In the genomic region with DNA sequence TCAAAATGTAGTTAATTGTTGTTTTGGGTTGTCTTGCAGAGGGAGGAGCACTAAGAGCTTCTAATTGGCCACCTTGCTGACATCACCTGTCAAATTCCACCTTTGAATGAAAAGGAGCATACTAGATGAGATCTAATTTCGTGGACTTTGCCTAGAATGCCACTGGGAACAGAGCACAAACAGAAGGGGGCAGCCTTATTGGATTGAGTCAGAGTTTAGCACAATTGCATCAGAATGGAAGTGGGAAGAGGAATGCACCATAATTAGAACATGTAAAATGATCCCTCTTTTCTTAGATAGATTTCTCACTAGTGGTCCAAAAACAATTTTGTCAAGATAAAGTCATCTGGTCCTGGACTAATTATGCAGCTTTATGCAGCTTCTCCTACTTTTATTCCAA, we compare ENCODE assay signal across 18 cellular contexts.
DNase-seq lines count a peak whose midpoint lies in the region; ATAC-seq and TF ChIP-seq lines count a peak whose summit lies in the region.
"Had no signal": no experiment of that assay in that cellular context is flagged by ENCODE, and none has a peak within 500 bp of the region (broad histone marks: within the 10 kb centered on the region; RNA-seq: fewer than 3 reads in every experiment).

No MANE protein-coding gene starts in this region.

- H3K27me3 ChIP-seq in HCT116 (ENCODE audit: insufficient read depth, low read length), result no peaks in the 10 kb centered on the region
- H3K27me3 ChIP-seq: neutrophil had no signal

- H2AFZ ChIP-seq in HCT116 (ENCODE audit: low read depth, low read length, poor library complexity, severe bottlenecking), result peak overlapping the region; percentile 70

- POLR2A ChIA-PET in HCT116 (lab: Charles Lee), result no interaction called here

- no peaks in the 10 kb centered on the region for H3K36me3 ChIP-seq in HCT116 (ENCODE audit: control insufficient read depth in 1 of 2, insufficient read depth in 2 of 2, low read length in 2 of 2)
- H3K36me3 ChIP-seq: neutrophil had no signal

- intact Hi-C loops in HCT116 (cut with micrococcal nuclease), result no loop called here

- H3K36me3 Mint-ChIP-seq in stimulated activated effector memory CD8-positive, alpha-beta T cell treated with anti-CD3 and anti-CD28 coated beads, Interleukin-12 subunit alpha, Interleukin-12 subunit beta, amount 100 ng/mL, for 72 hours, result no peaks in the 10 kb centered on the region

- H3K4me1 Mint-ChIP-seq in stimulated activated effector memory CD8-positive, alpha-beta T cell treated with anti-CD3 and anti-CD28 coated beads, Interleukin-12 subunit alpha, Interleukin-12 subunit beta, amount 100 ng/mL, for 72 hours, result no peaks in the 10 kb centered on the region

- RAD21 ChIA-PET in HCT116 (lab: Charles Lee; ENCODE audit: low non-redundant PET in 1 of 2, low total read pairs in 2 of 2, uncharacterized antibody in 2 of 2, unreplicated experiment in 2 of 2), result no interaction called here

- H3K4me1 ChIP-seq in HCT116 (ENCODE audit: control insufficient read depth in 1 of 2, insufficient read depth in 2 of 2, low read length in 2 of 2), result no peaks in the 10 kb centered on the region

- H3K9me2 ChIP-seq in HCT116 (ENCODE audit: insufficient read depth), result peaks cover 3% of the 10 kb centered on the region; the same call in 1 of the 2 replicates

- no peak for TF ChIP-seq RAD21 in HCT116 (IDR thresholded peaks at IDR 0.05; ENCODE audit: low read depth)

- TF ChIP-seq POLR2A in HCT116 (IDR thresholded peaks at IDR 0.05; ENCODE audit: borderline replicate concordance, extremely low read depth, insufficient read depth, insufficient read length), result no peak

- H4K20me1 ChIP-seq in HCT116 (ENCODE audit: insufficient read depth), result no peaks in the 10 kb centered on the region

- H3K27ac Mint-ChIP-seq in stimulated activated effector memory CD8-positive, alpha-beta T cell treated with anti-CD3 and anti-CD28 coated beads, Interleukin-12 subunit alpha, Interleukin-12 subunit beta, amount 100 ng/mL, for 72 hours, result no peak overlapping the region
- H3K27ac Mint-ChIP-seq: activated T-helper 2 cell treated with anti-CD3 and anti-CD28 coated beads, Interferon-gamma antibody, Interleukin-2, Interleukin-4, amounts not matched to agents 10 μg/mL and 5 μg/mL and 100 μg/mL, durations not matched to agents 14 hours and 24 hours and 36 hours had no signal

- H3K79me2 ChIP-seq in HCT116 (ENCODE audit: insufficient read depth, low read length), result no peaks in the 10 kb centered on the region

- no TSS peak for BruUV-seq in HCT116 (replicated peaks; lab: Mats Ljungman, UMichigan)

- H3K9me3 ChIP-seq in HCT116 (ENCODE audit: control insufficient read depth in 1 of 2, insufficient read depth in 1 of 2, low read depth in 1 of 2, low read length in 2 of 2), result no peaks in the 10 kb centered on the region
- H3K9me3 ChIP-seq: neutrophil had no signal

- no peak for ATAC-seq in HCT116
- ATAC-seq in stimulated activated effector memory CD8-positive, alpha-beta T cell treated with anti-CD3 and anti-CD28 coated beads, Interleukin-12 subunit alpha, Interleukin-12 subunit beta, amount 100 ng/mL, for 72 hours, result no peak
- ATAC-seq: right cardiac atrium had no signal

- H3K27ac ChIP-seq in HCT116 (ENCODE audit: low read depth, low read length), result no peak overlapping the region
- H3K27ac ChIP-seq: neutrophil had no signal

- H3K9me3 Mint-ChIP-seq in stimulated activated effector memory CD8-positive, alpha-beta T cell treated with anti-CD3 and anti-CD28 coated beads, Interleukin-12 subunit alpha, Interleukin-12 subunit beta, amount 100 ng/mL, for 72 hours, result peaks cover 9% of the 10 kb centered on the region

- H3K4me3 ChIP-seq in AG10803 (ENCODE audit: low read length) (no peak overlapping the region), HCT116 (replicated peaks in 1 of 2; ENCODE audit: low read depth in 1 of 2, low read length in 2 of 2) (no peak overlapping the region), foreskin fibroblast (ENCODE audit: low read depth in 1 of 2, low read length in 2 of 2) (no peak overlapping the region)

- 0 out of 2 replicates have a peak, but pooled peaks have one; percentile 5 for TF ChIP-seq CTCF in AG10803 (conservative IDR thresholded peaks at IDR 0.05; ENCODE audit: low read length)
- no peak for TF ChIP-seq CTCF in HCT116 (IDR thresholded peaks at IDR 0.05 in 2 of 3, conservative IDR thresholded peaks at IDR 0.05 in 1 of 3; ENCODE audit: borderline replicate concordance in 1 of 3, insufficient read depth in 1 of 3, low read depth in 2 of 3, low read length in 2 of 3)
- peak; percentile 4 for TF ChIP-seq CTCF in foreskin fibroblast (IDR thresholded peaks at IDR 0.05; ENCODE audit: low read depth, low read length)

- CTCF ChIA-PET in HCT116 (lab: Charles Lee), result no interaction called here

- H3K4me3 Mint-ChIP-seq in stimulated activated effector memory CD8-positive, alpha-beta T cell treated with anti-CD3 and anti-CD28 coated beads, Interleukin-12 subunit alpha, Interleukin-12 subunit beta, amount 100 ng/mL, for 72 hours, result no peak overlapping the region

- H3K4me2 ChIP-seq in HCT116 (ENCODE audit: low read length), result no peak overlapping the region

- peak; percentile 10 for DNase-seq in AG10803 (ENCODE audit: low read depth)
- DNase-seq in HCT116 (ENCODE audit: low read depth, low spot score), result peak; percentile 12
- peak; percentile 25 for DNase-seq in amniotic epithelial cell (ENCODE audit: low read depth)
- peak; percentile 20 to 50 for DNase-seq in foreskin fibroblast
- DNase-seq in stimulated activated effector memory CD8-positive, alpha-beta T cell treated with anti-CD3 and anti-CD28 coated beads, Interleukin-12 subunit alpha, Interleukin-12 subunit beta, amount 100 ng/mL, for 72 hours (ENCODE audit: low spot score in 2 of 2), result no peak
- DNase-seq in NK-92 treated with Interleukin-12 subunit alpha and Interleukin-12 subunit beta, amount 100 ng/mL, for 24 hours (lab: John Stamatoyannopoulos, UW), result no peak
- DNase-seq in DMS53 (lab: John Stamatoyannopoulos, UW), result no peak
- DNase-seq in NCI-H1436 (lab: John Stamatoyannopoulos, UW), result no peak
- DNase-seq: amniotic stem cell; GDM1; Karpas-422; kidney glomerular epithelial cell; NCI-H1694 treated with DMSO at 0.1 percent for 48 hours; right cardiac atrium; stimulated activated CD4-positive, alpha-beta T cell treated with anti-CD3 and anti-CD28 coated beads, Interleukin-2, amount 100 ng/mL, for 24 hours; T-helper 1 cell had no signal

- no peak overlapping the region for H3K9ac ChIP-seq in HCT116 (ENCODE audit: low read length)

TF ChIP-seq in HCT116, 20 proteins besides CTCF, POLR2A, EP300 and RAD21:
- TF ChIP-seq CBX3 (IDR thresholded peaks at IDR 0.05; ENCODE audit: low read depth), result no peak
- TF ChIP-seq CEBPB (IDR thresholded peaks at IDR 0.05; ENCODE audit: low read depth), result peak; percentile 57

Comparison
In these comparisons a context has a peak if more than half of its experiments do, and no peak if none do; other contexts are left out.
1. DNase-seq: peak in AG10803 (single experiment), HCT116 (single experiment), amniotic epithelial cell (single experiment) and foreskin fibroblast (2 of 2); none in stimulated activated effector memory CD8-positive, alpha-beta T cell treated with anti-CD3 and anti-CD28 coated beads, Interleukin-12 subunit alpha, Interleukin-12 subunit beta, amount 100 ng/mL, for 72 hours (0 of 2), NK-92 treated with Interleukin-12 subunit alpha and Interleukin-12 subunit beta, amount 100 ng/mL, for 24 hours (single experiment), DMS53 (single experiment) and NCI-H1436 (single experiment).
2. CTCF ChIP-seq: peak in AG10803 (single experiment) and foreskin fibroblast (single experiment); none in HCT116 (0 of 3).